31 cellular contexts compared by ENCODE assay signal in the genomic region with DNA sequence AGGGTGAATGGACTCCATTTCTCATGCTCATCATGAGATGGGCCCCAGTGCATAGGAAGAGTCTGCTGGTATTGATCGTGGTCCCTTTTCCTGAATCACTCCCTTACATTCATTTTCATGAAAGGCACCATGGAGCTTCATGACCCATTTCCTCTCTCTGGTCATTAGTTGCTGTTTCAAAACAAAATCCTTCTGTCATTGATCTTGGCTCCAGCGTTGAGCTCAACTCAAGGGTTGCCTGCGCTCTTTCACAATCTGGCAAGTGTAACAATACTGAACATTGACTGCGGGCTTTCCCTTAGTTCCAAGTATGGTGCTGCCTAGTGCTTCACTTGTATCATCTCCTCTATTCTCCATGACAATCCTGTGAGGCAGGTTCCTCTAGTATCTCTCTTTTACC.
"Had no signal": no experiment of that assay in that cellular context is flagged by ENCODE, and none has a peak within 500 bp of the region (broad histone marks: within the 10 kb centered on the region; RNA-seq: fewer than 3 reads in every experiment).

No MANE protein-coding gene starts in this region.

- H3K9me3 ChIP-seq: adrenal gland, ascending aorta, body of pancreas, breast epithelium had no signal

- ATAC-seq: activated naive CD8-positive, alpha-beta T cell treated with anti-CD3 and anti-CD28 coated beads, Interleukin-2, amount 50 U/mL, for 24 hours; activated T-cell treated with anti-CD3 and anti-CD28 coated beads, Interleukin-2, amount 50 U/mL, for 4 hours; activated T-cell treated with anti-CD3 and anti-CD28 coated beads, Interleukin-2, amount 50 U/mL, for 72 hours; activated T-helper 17 cell treated with anti-CD3 and anti-CD28 coated beads, Interleukin-2, amount 50 U/mL, for 72 hours; body of pancreas had no signal

- H3K27ac ChIP-seq: adrenal gland, ascending aorta, body of pancreas, brain microvascular endothelial cell, breast epithelium, cardiac muscle cell had no signal

- H3K4me3 ChIP-seq: adrenal gland, ascending aorta, body of pancreas, breast epithelium, cardiac muscle cell had no signal

- DNase-seq: activated effector memory CD4-positive, alpha-beta T cell treated with anti-CD3 and anti-CD28 coated beads, Interleukin-2, amount 50 U/mL, for 16 hours; activated effector memory CD4-positive, alpha-beta T cell treated with Interleukin-2 at 50 U/mL for 16 hours; activated gamma-delta T cell; activated gamma-delta T cell treated with Interleukin-2 at 50 U/mL for 16 hours; activated naive CD4-positive, alpha-beta T cell; activated naive CD4-positive, alpha-beta T cell treated with anti-CD3 and anti-CD28 coated beads for 36 hours; activated naive CD4-positive, alpha-beta T cell treated with anti-CD3 and anti-CD28 coated beads, Interleukin-2, amount 10 ng/mL, durations not matched to agents 7 days and 5 days; activated naive CD4-positive, alpha-beta T cell treated with anti-CD3 and anti-CD28 coated beads, Interleukin-2, amount 50 U/mL, for 16 hours; activated naive CD4-positive, alpha-beta T cell treated with Interleukin-2 at 50 U/mL for 16 hours; activated naive CD8-positive, alpha-beta T cell treated with anti-CD3 and anti-CD28 coated beads for 36 hours; activated naive CD8-positive, alpha-beta T cell treated with anti-CD3 and anti-CD28 coated beads, Interleukin-2, amount 10 ng/mL, durations not matched to agents 7 days and 5 days; activated naive CD8-positive, alpha-beta T cell treated with anti-CD3 and anti-CD28 coated beads, Interleukin-2, amount 50 U/mL, for 24 hours; activated T-cell treated with anti-CD3 and anti-CD28 coated beads, Interleukin-2, amount 50 U/mL, for 1 hour; activated T-cell treated with anti-CD3 and anti-CD28 coated beads, Interleukin-2, amount 50 U/mL, for 24 hours; activated T-cell treated with anti-CD3 and anti-CD28 coated beads, Interleukin-2, amount 50 U/mL, for 4 hours; activated T-cell treated with anti-CD3 and anti-CD28 coated beads, Interleukin-2, amount 50 U/mL, for 48 hours; activated T-cell treated with anti-CD3 and anti-CD28 coated beads, Interleukin-2, amount 50 U/mL, for 72 hours; adrenal gland; amniotic stem cell; amygdala; anterior cingulate cortex; aorta; body of pancreas; brain microvascular endothelial cell; caudate nucleus; central memory CD4-positive, alpha-beta T cell; cerebellar nuclear complex had no signal

- H3K4me1 ChIP-seq: adrenal gland, ascending aorta, body of pancreas, breast epithelium had no signal

- H3K36me3 ChIP-seq: adrenal gland, ascending aorta, brain microvascular endothelial cell, breast epithelium, cardiac muscle cell had no signal

- H3K27me3 ChIP-seq: adrenal gland, ascending aorta, body of pancreas, brain microvascular endothelial cell, breast epithelium, cardiac muscle cell had no signal
